ENCODE assay signal across 10 cellular contexts in the genomic region with DNA sequence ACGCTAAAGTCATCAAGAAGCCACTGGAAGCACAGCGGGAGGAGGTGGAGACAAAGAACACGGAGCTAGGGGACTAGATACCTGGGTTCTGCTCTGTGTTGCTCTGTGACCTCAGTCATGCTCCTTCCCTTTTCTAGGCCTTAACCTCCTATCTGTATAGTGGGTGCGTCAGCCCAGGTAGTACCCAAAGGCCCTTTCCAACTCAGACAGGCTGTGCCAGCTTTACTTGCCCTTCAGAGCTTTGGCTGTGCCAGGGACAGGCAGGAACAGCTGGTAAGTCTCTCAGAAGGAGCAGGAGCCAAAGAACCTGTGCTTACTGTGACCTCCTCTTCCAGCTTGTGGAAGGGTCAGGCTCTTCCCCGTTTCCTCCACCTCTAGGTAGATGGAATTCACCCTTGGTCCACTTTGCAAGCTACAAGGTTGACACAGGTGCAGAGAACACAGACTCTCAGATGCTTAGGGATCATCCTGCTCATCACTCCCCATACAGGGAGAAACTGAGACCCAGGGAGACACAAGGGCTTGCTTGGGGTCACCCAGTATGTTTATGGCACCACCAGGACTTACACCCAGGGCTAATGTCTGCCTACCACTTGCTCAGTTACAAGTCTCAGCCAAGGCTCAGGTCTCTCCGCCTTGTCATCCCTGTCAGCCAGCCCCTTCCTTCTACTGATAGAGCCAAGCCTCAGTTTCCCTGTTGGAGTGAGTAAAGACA. TPM values are rescaled to one million over a fixed set of nuclear protein-coding genes. Genes with fewer than 3 reads are reported as not detected.
DNase-seq lines count a peak whose midpoint lies in the region; ATAC-seq and TF ChIP-seq lines count a peak whose summit lies in the region.
"Had no signal": no experiment of that assay in that cellular context is flagged by ENCODE, and none has a peak within 500 bp of the region (broad histone marks: within the 10 kb centered on the region; RNA-seq: fewer than 3 reads in every experiment).

No MANE protein-coding gene starts in this region.

- H3K36me3 Mint-ChIP-seq in activated naive CD8-positive, alpha-beta T cell treated with anti-CD3 and anti-CD28 coated beads, Interleukin-2, amount 10 ng/mL, durations not matched to agents 7 days and 5 days, result peaks cover 20% of the 10 kb centered on the region

- no peak for TF ChIP-seq CTCF in MM.1S (IDR thresholded peaks at IDR 0.05; ENCODE audit: low read length)

- H3K27ac ChIP-seq in MM.1S (ENCODE audit: low read length) (peak overlapping the region; percentile 62; the same call in 1 of the 2 replicates), mesenchymal stem cell (ENCODE audit: low read length, poor library complexity, severe bottlenecking) (no peak overlapping the region), stomach smooth muscle (ENCODE audit: low read length) (peak overlapping the region; percentile 87)

- H3K9ac ChIP-seq in MM.1S (ENCODE audit: low read length) (peak overlapping the region; percentile 87; the same call in 1 of the 2 replicates), mesenchymal stem cell (ENCODE audit: low read length) (peak overlapping the region; percentile 82), stomach smooth muscle (ENCODE audit: low read length in 2 of 2) (peak overlapping the region; percentile 90 to 93)

- H3K79me1 ChIP-seq in mesenchymal stem cell (replicated peaks; ENCODE audit: low read length, poor library complexity, severe bottlenecking), result no peaks in the 10 kb centered on the region

- H3K18ac ChIP-seq in mesenchymal stem cell (ENCODE audit: low read depth in 1 of 2, low read length in 2 of 2), result no peak overlapping the region

- H3K9me3 ChIP-seq in MM.1S (replicated peaks; ENCODE audit: insufficient read depth, low read length), result no peaks in the 10 kb centered on the region
- no peaks in the 10 kb centered on the region for H3K9me3 ChIP-seq in mesenchymal stem cell (ENCODE audit: control insufficient read depth, low read length)
- no peaks in the 10 kb centered on the region for H3K9me3 ChIP-seq in stomach smooth muscle (ENCODE audit: control insufficient read depth in 2 of 2, low read length in 2 of 2)
- H3K9me3 ChIP-seq: prostate gland had no signal

- H3K4me1 ChIP-seq in MM.1S (ENCODE audit: low read length) (peaks cover 59% of the 10 kb centered on the region), mesenchymal stem cell (ENCODE audit: control insufficient read depth, insufficient read depth, low read depth, low read length) (peaks cover 3% of the 10 kb centered on the region), stomach smooth muscle (ENCODE audit: control insufficient read depth, insufficient read depth, low read length) (peaks cover 61% of the 10 kb centered on the region)
- H3K4me1 ChIP-seq: prostate gland had no signal

- H2AK5ac ChIP-seq in mesenchymal stem cell (ENCODE audit: low read length, severe bottlenecking), result no peak overlapping the region

- no peak overlapping the region for H3K14ac ChIP-seq in mesenchymal stem cell (ENCODE audit: low read length in 2 of 2)

- no peak overlapping the region for H4K8ac ChIP-seq in mesenchymal stem cell (ENCODE audit: low read length)

- H3K27me3 ChIP-seq in MM.1S (replicated peaks; ENCODE audit: insufficient read depth, low read length), result no peaks in the 10 kb centered on the region
- no peaks in the 10 kb centered on the region for H3K27me3 ChIP-seq in mesenchymal stem cell (ENCODE audit: control insufficient read depth in 1 of 2, insufficient read depth in 1 of 2, low read length in 2 of 2)
- H3K27me3 ChIP-seq in stomach smooth muscle (ENCODE audit: control insufficient read depth in 1 of 2, insufficient read depth in 2 of 2, low read length in 2 of 2), result no peaks in the 10 kb centered on the region

- peak; percentile 12 for ATAC-seq in activated naive CD8-positive, alpha-beta T cell treated with anti-CD3 and anti-CD28 coated beads, Interleukin-2, amount 10 ng/mL, durations not matched to agents 7 days and 5 days (ENCODE audit: low read depth)
- ATAC-seq in left colon (no peak), GM18517 (IDR thresholded peaks at IDR 0.05; ENCODE audit: unreplicated experiment) (no peak)

- H3F3A ChIP-seq in MM.1S (ENCODE audit: insufficient read depth, low read length), result peaks cover 28% of the 10 kb centered on the region; the same call in 1 of the 2 replicates

- WGBS in mesenchymal stem cell, result 95% methylated on average over 5 of the region's 6 CpGs

- peaks cover 68% of the 10 kb centered on the region for H3K79me2 ChIP-seq in MM.1S (ENCODE audit: low read length)

- no peaks in the 10 kb centered on the region for H3K9me2 ChIP-seq in MM.1S (replicated peaks; ENCODE audit: insufficient read depth, low read length)

- H2BK15ac ChIP-seq in mesenchymal stem cell (ENCODE audit: low read depth, poor library complexity, severe bottlenecking), result peak overlapping the region; percentile 19

- peak overlapping the region; percentile 83 for H3K4me3 ChIP-seq in MM.1S (ENCODE audit: low read length)
- H3K4me3 ChIP-seq in mesenchymal stem cell (ENCODE audit: insufficient read depth in 1 of 2, low read depth in 1 of 2, low read length in 2 of 2), result no peak overlapping the region
- H3K4me3 ChIP-seq in stomach smooth muscle (ENCODE audit: low read length in 2 of 2), result peak overlapping the region; percentile 93 to 94

- no peak overlapping the region for H3K23ac ChIP-seq in mesenchymal stem cell (ENCODE audit: low read length in 2 of 2)

- H3K9me3 Mint-ChIP-seq in activated naive CD8-positive, alpha-beta T cell treated with anti-CD3 and anti-CD28 coated beads, Interleukin-2, amount 10 ng/mL, durations not matched to agents 7 days and 5 days, result no peaks in the 10 kb centered on the region

- 0 out of 2 replicates have a peak, but pooled peaks cover 6% of the 10 kb centered on the region for H3K36me3 ChIP-seq in MM.1S (replicated peaks; ENCODE audit: insufficient read depth, low read length)
- no peaks in the 10 kb centered on the region for H3K36me3 ChIP-seq in mesenchymal stem cell (ENCODE audit: control insufficient read depth in 1 of 2, insufficient read depth in 2 of 2, low read depth in 1 of 2, low read length in 2 of 2)
- H3K36me3 ChIP-seq in stomach smooth muscle (ENCODE audit: control insufficient read depth in 2 of 2, insufficient read depth in 2 of 2, low read length in 2 of 2), result peaks cover 0 to 2% of the 10 kb centered on the region in 2 donors
- H3K36me3 ChIP-seq: prostate gland had no signal

- DNase-seq in MM.1S (no peak), mesenchymal stem cell (no peak), left colon (no peak)
- no peak for DNase-seq in activated naive CD8-positive, alpha-beta T cell treated with anti-CD3 and anti-CD28 coated beads, Interleukin-2, amount 10 ng/mL, durations not matched to agents 7 days and 5 days
- no peak for DNase-seq in stimulated activated CD4-positive, alpha-beta T cell treated with anti-CD3 and anti-CD28 coated beads, Interleukin-2, amount 100 ng/mL, for 48 hours
- DNase-seq: NCI-H2081 treated with DMSO at 0.1 percent for 48 hours; stimulated activated CD8-positive, alpha-beta memory T cell treated with anti-CD3 and anti-CD28 coated beads, Interleukin-4, amount 100 ng/mL, for 48 hours had no signal

- H3K27me3 Mint-ChIP-seq in activated naive CD8-positive, alpha-beta T cell treated with anti-CD3 and anti-CD28 coated beads, Interleukin-2, amount 10 ng/mL, durations not matched to agents 7 days and 5 days, result no peaks in the 10 kb centered on the region

- H4K91ac ChIP-seq in mesenchymal stem cell (ENCODE audit: low read length), result no peak overlapping the region

- peak overlapping the region; percentile 83 for H3K4me3 Mint-ChIP-seq in activated naive CD8-positive, alpha-beta T cell treated with anti-CD3 and anti-CD28 coated beads, Interleukin-2, amount 10 ng/mL, durations not matched to agents 7 days and 5 days

- H2BK120ac ChIP-seq in mesenchymal stem cell (ENCODE audit: low read depth, low read length), result no peak overlapping the region

- H3K4me1 Mint-ChIP-seq in activated naive CD8-positive, alpha-beta T cell treated with anti-CD3 and anti-CD28 coated beads, Interleukin-2, amount 10 ng/mL, durations not matched to agents 7 days and 5 days, result peaks cover 60% of the 10 kb centered on the region

- H2BK5ac ChIP-seq in mesenchymal stem cell (ENCODE audit: low read depth, low read length, poor library complexity, severe bottlenecking), result no peak overlapping the region

- POLR2A ChIA-PET in activated naive CD8-positive, alpha-beta T cell treated with anti-CD3 and anti-CD28 coated beads, Interleukin-2, amount 10 ng/mL, durations not matched to agents 7 days and 5 days (lab: Charles Lee), result interaction anchor here (1.4 to 6.0 kb wide), 7 partner anchors 10 to 68 kb away, joined by 4 to 164 read pairs (median 7); partner anchors contain the start of gene GM2A

- H3K4me2 ChIP-seq in MM.1S (ENCODE audit: low read depth, low read length), result peak overlapping the region; percentile 96
- H3K4me2 ChIP-seq in mesenchymal stem cell (ENCODE audit: low read length, poor library complexity, severe bottlenecking), result no peak overlapping the region

- intact Hi-C loops in left colon (cut with DNase I, micrococcal nuclease), result no loop called here

- no peaks in the 10 kb centered on the region for H4K20me1 ChIP-seq in MM.1S (ENCODE audit: insufficient read depth, low read length)

- peak overlapping the region; percentile 2 to 59 for H2BK12ac ChIP-seq in mesenchymal stem cell (ENCODE audit: low read length in 2 of 2)

- H2AFZ ChIP-seq in MM.1S (ENCODE audit: low read length) (no peak overlapping the region), mesenchymal stem cell (ENCODE audit: low read depth, low read length) (no peak overlapping the region)

- H3K4ac ChIP-seq in mesenchymal stem cell (ENCODE audit: low read depth in 1 of 2, low read length in 2 of 2), result no peak overlapping the region

- peak overlapping the region; percentile 82 for H3K27ac Mint-ChIP-seq in activated naive CD8-positive, alpha-beta T cell treated with anti-CD3 and anti-CD28 coated beads, Interleukin-2, amount 10 ng/mL, durations not matched to agents 7 days and 5 days

RNA-seq across cellular contexts. Expression of gene CCDC69, which starts 1.7 kb away (rescaled TPM):
- 100 to 1,000 TPM; 108 to 110 TPM for total RNA-seq in activated naive CD8-positive, alpha-beta T cell treated with anti-CD3 and anti-CD28 coated beads, Interleukin-2, amount 10 ng/mL, durations not matched to agents 7 days and 5 days
- polyA plus RNA-seq in mesenchymal stem cell (2013, experiment 1 of 2), result 11.2 TPM
- 10.8 TPM for polyA plus RNA-seq in mesenchymal stem cell (2013, experiment 2 of 2)
- 10 to 100 TPM in 1 of 2 donors, 1 to 10 TPM in 1; 7.1 to 29.0 TPM for total RNA-seq in left colon

RNA-seq across cellular contexts. Expression of gene GM2A, which starts 30.8 kb away (rescaled TPM):
- 10 to 100 TPM; 19.3 to 20.6 TPM for total RNA-seq in activated naive CD8-positive, alpha-beta T cell treated with anti-CD3 and anti-CD28 coated beads, Interleukin-2, amount 10 ng/mL, durations not matched to agents 7 days and 5 days
- polyA plus RNA-seq in mesenchymal stem cell (2013, experiment 1 of 2), result 38.8 TPM
- 39.5 TPM for polyA plus RNA-seq in mesenchymal stem cell (2013, experiment 2 of 2)
- total RNA-seq in left colon, result 10 to 100 TPM; 19.0 to 28.1 TPM

Comparison
In these comparisons a context has a peak if more than half of its experiments do, and no peak if none do; other contexts are left out.
1. H3K4me3 ChIP-seq: peak in MM.1S (single experiment) and stomach smooth muscle (2 of 2); none in mesenchymal stem cell (0 of 2).
2. Peak in every context shown above with its lines, with median percentiles within 50 percentile points of each other: H3K9ac ChIP-seq.